ENCODE assay signal across 8 cellular contexts in the genomic region with DNA sequence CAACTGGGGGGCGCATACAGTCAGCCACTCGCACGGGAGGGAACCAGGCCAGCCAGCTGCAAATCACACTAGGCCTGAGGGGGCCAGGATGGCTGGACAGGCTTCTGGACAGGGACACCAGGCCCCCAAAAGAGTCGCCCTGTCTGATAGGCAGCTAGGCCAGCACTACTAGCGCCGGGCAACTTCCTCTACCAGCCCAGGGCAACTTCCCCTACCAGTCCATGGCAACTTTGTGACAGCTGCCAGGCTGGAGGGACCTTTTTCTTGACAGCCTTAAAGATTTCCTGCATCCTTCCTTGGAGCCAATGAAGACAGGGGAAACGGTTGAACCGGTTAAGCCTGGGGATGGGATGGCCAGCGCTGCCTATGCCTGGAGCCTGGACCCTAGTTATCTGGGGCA. TPM values are rescaled to one million over a fixed set of nuclear protein-coding genes. Genes with fewer than 3 reads are reported as not detected.
DNase-seq lines count a peak whose midpoint lies in the region; ATAC-seq and TF ChIP-seq lines count a peak whose summit lies in the region.

No MANE protein-coding gene starts in this region.

- CTCF ChIA-PET in CD8-positive, alpha-beta memory T cell (lab: Charles Lee): interaction anchor here (0.9 to 4.2 kb wide), 7 partner anchors 16 to 52 kb away, joined by 3 to 22 read pairs (median 4); no protein-coding TSS in a partner anchor

- H3K27me3 Mint-ChIP-seq in CD8-positive, alpha-beta memory T cell: peaks cover 0 to 3% of the 10 kb centered on the region in 2 donors
- H3K27me3 Mint-ChIP-seq in progenitor cell of endocrine pancreas: peaks cover 12% of the 10 kb centered on the region

- no peak for TF ChIP-seq CTCF in progenitor cell of endocrine pancreas (IDR thresholded peaks at IDR 0.05; ENCODE audit: unreplicated experiment)

- H3K9me3 Mint-ChIP-seq in CD8-positive, alpha-beta memory T cell: no peaks in the 10 kb centered on the region
- no peaks in the 10 kb centered on the region for H3K9me3 Mint-ChIP-seq in progenitor cell of endocrine pancreas (ENCODE audit: low read depth)

- H3K4me1 ChIP-seq in CD8-positive, alpha-beta memory T cell (ENCODE audit: insufficient read depth, low read length): peaks cover 87% of the 10 kb centered on the region
- H3K4me1 ChIP-seq in duodenal mucosa (ENCODE audit: control insufficient read depth in 1 of 2, insufficient read depth in 2 of 2, low read length in 2 of 2): peaks cover 38 to 71% of the 10 kb centered on the region in 2 donors

- no peaks in the 10 kb centered on the region for H3K36me3 ChIP-seq in CD8-positive, alpha-beta memory T cell (ENCODE audit: insufficient read depth, low read length)
- H3K36me3 ChIP-seq in duodenal mucosa (ENCODE audit: control insufficient read depth in 1 of 2, insufficient read depth in 2 of 2, low read length in 2 of 2): no peaks in the 10 kb centered on the region

- POLR2A ChIA-PET in CD8-positive, alpha-beta memory T cell (lab: Charles Lee): interaction anchor here (0.8 to 8.6 kb wide), 5 partner anchors 9 to 38 kb away, joined by 3 to 110 read pairs (median 4); no protein-coding TSS in a partner anchor

- DNase-seq in CD8-positive, alpha-beta memory T cell: peak in 1 of 5 donors; percentile 14
- DNase-seq in NOMO-1 treated with DMSO at 0.1 percent for 48 hours (lab: John Stamatoyannopoulos, UW; ENCODE audit: unreplicated experiment) (peak; percentile 60), progenitor cell of endocrine pancreas (ENCODE audit: low spot score, unreplicated experiment) (no peak), hippocampal formation (lab: John Stamatoyannopoulos, UW) (no peak), DMS 273 (lab: John Stamatoyannopoulos, UW; ENCODE audit: unreplicated experiment) (no peak), DMS153 treated with DMSO at 0.1 percent for 48 hours (lab: John Stamatoyannopoulos, UW; ENCODE audit: unreplicated experiment) (no peak)

- peaks cover 88 to 89% (median 89%) of the 10 kb centered on the region in 3 donors for H3K4me1 Mint-ChIP-seq in CD8-positive, alpha-beta memory T cell
- peaks cover 42% of the 10 kb centered on the region for H3K4me1 Mint-ChIP-seq in progenitor cell of endocrine pancreas (ENCODE audit: low read depth)

- no peaks in the 10 kb centered on the region for H3K9me3 ChIP-seq in CD8-positive, alpha-beta memory T cell (ENCODE audit: low read length)
- H3K9me3 ChIP-seq in duodenal mucosa (ENCODE audit: control insufficient read depth in 1 of 2, low read length in 2 of 2): no peaks in the 10 kb centered on the region

- no peak for ATAC-seq in GM19324 (IDR thresholded peaks at IDR 0.05; ENCODE audit: low FRiP score, unreplicated experiment)

- H3K4me3 ChIP-seq in CD8-positive, alpha-beta memory T cell (ENCODE audit: low read length): peak overlapping the region; percentile 57
- H3K4me3 ChIP-seq in duodenal mucosa (ENCODE audit: low read depth in 1 of 2, low read length in 2 of 2): peak overlapping the region; percentile 40 to 50

- H3K9ac ChIP-seq in duodenal mucosa (ENCODE audit: low read depth in 1 of 2, low read length in 2 of 2): peak overlapping the region; percentile 39 to 43

- H3K36me3 Mint-ChIP-seq in CD8-positive, alpha-beta memory T cell: peaks cover 0 to 21% (median 6%) of the 10 kb centered on the region in 3 donors
- H3K36me3 Mint-ChIP-seq in progenitor cell of endocrine pancreas (ENCODE audit: insufficient read depth): peaks cover 3% of the 10 kb centered on the region

- H3K27me3 ChIP-seq in CD8-positive, alpha-beta memory T cell (ENCODE audit: insufficient read depth, low read length, poor library complexity, severe bottlenecking): no peaks in the 10 kb centered on the region
- H3K27me3 ChIP-seq in duodenal mucosa (ENCODE audit: control insufficient read depth in 1 of 2, insufficient read depth in 2 of 2, low read length in 2 of 2): peaks cover 0 to 4% of the 10 kb centered on the region in 2 donors

- H3K27ac Mint-ChIP-seq in CD8-positive, alpha-beta memory T cell: peak overlapping the region; percentile 99 to 100 (median 100)
- H3K27ac Mint-ChIP-seq in progenitor cell of endocrine pancreas: peak overlapping the region; percentile 27

- H3K27ac ChIP-seq in CD8-positive, alpha-beta memory T cell (ENCODE audit: low read depth, low read length): peak overlapping the region; percentile 99
- H3K27ac ChIP-seq in duodenal mucosa (ENCODE audit: low read depth, low read length): peak overlapping the region; percentile 78

- peak overlapping the region; percentile 93 to 98 (median 95) for H3K4me3 Mint-ChIP-seq in CD8-positive, alpha-beta memory T cell
- H3K4me3 Mint-ChIP-seq in progenitor cell of endocrine pancreas (ENCODE audit: low read depth): no peak overlapping the region

RNA-seq across cellular contexts. Expression of gene IFFO2, which starts 5.1 kb away (rescaled TPM):
- total RNA-seq in CD8-positive, alpha-beta memory T cell: 10 to 100 TPM; 33.1 to 37.7 TPM
- polyA plus RNA-seq in CD8-positive, alpha-beta memory T cell: 3.2 TPM
- total RNA-seq in progenitor cell of endocrine pancreas: 21.0 and 24.4 TPM in 2 replicates

RNA-seq across cellular contexts. Expression of gene ALDH4A1, which starts 49.1 kb away (rescaled TPM):
- 1 to 10 TPM; 9.3 to 9.5 TPM for total RNA-seq in CD8-positive, alpha-beta memory T cell
- 1.4 TPM for polyA plus RNA-seq in CD8-positive, alpha-beta memory T cell
- 29.3 and 30.0 TPM in 2 replicates for total RNA-seq in progenitor cell of endocrine pancreas
